ENCODE assay signal across 33 cellular contexts in genomic region chr13:53204598-53204997, GRCh38.
"Had no signal": no experiment of that assay in that cellular context is flagged by ENCODE, and none has a peak within 500 bp of the region (broad histone marks: within the 10 kb centered on the region; RNA-seq: fewer than 3 reads in every experiment).

No MANE protein-coding gene starts in this region.

- H3K27me3 ChIP-seq: brain microvascular endothelial cell had no signal

- ATAC-seq: activated naive CD4-positive, alpha-beta T cell treated with anti-CD3 and anti-CD28 coated beads, Interleukin-2, amount 50 U/mL, for 72 hours; activated naive CD8-positive, alpha-beta T cell treated with anti-CD3 and anti-CD28 coated beads, Interleukin-2, amount 50 U/mL, for 24 hours; activated T-cell treated with anti-CD3 and anti-CD28 coated beads, Interleukin-2, amount 50 U/mL, for 4 hours; activated T-cell treated with anti-CD3 and anti-CD28 coated beads, Interleukin-2, amount 50 U/mL, for 72 hours; activated T-helper 17 cell treated with anti-CD3 and anti-CD28 coated beads, Interleukin-2, amount 50 U/mL, for 72 hours; body of pancreas had no signal

- DNase-seq: activated effector memory CD4-positive, alpha-beta T cell treated with anti-CD3 and anti-CD28 coated beads, Interleukin-2, amount 50 U/mL, for 16 hours; activated effector memory CD4-positive, alpha-beta T cell treated with Interleukin-2 at 50 U/mL for 16 hours; activated gamma-delta T cell; activated gamma-delta T cell treated with Interleukin-2 at 50 U/mL for 16 hours; activated naive CD4-positive, alpha-beta T cell; activated naive CD4-positive, alpha-beta T cell treated with anti-CD3 and anti-CD28 coated beads for 36 hours; activated naive CD4-positive, alpha-beta T cell treated with anti-CD3 and anti-CD28 coated beads, Interleukin-2, amount 10 ng/mL, durations not matched to agents 7 days and 5 days; activated naive CD4-positive, alpha-beta T cell treated with anti-CD3 and anti-CD28 coated beads, Interleukin-2, amount 50 U/mL, for 16 hours; activated naive CD4-positive, alpha-beta T cell treated with Interleukin-2 at 50 U/mL for 16 hours; activated naive CD8-positive, alpha-beta T cell treated with anti-CD3 and anti-CD28 coated beads for 36 hours; activated naive CD8-positive, alpha-beta T cell treated with anti-CD3 and anti-CD28 coated beads, Interleukin-2, amount 10 ng/mL, durations not matched to agents 7 days and 5 days; activated naive CD8-positive, alpha-beta T cell treated with anti-CD3 and anti-CD28 coated beads, Interleukin-2, amount 50 U/mL, for 24 hours; activated T-cell treated with anti-CD3 and anti-CD28 coated beads, Interleukin-2, amount 50 U/mL, for 24 hours; activated T-cell treated with anti-CD3 and anti-CD28 coated beads, Interleukin-2, amount 50 U/mL, for 4 hours; activated T-cell treated with anti-CD3 and anti-CD28 coated beads, Interleukin-2, amount 50 U/mL, for 48 hours; activated T-cell treated with anti-CD3 and anti-CD28 coated beads, Interleukin-2, amount 50 U/mL, for 72 hours; adrenal gland; amniotic stem cell; amygdala; anterior cingulate cortex; aorta; body of pancreas; brain microvascular endothelial cell; caudate nucleus; central memory CD4-positive, alpha-beta T cell; cerebellar nuclear complex had no signal

- FAIRE-seq: astrocyte, bronchial epithelial cell had no signal

- H3K9me3 ChIP-seq: adrenal gland, ascending aorta, body of pancreas, breast epithelium had no signal

- H3K27ac ChIP-seq: adrenal gland, ascending aorta, body of pancreas, brain microvascular endothelial cell, breast epithelium, cardiac muscle cell had no signal

- H3K4me3 ChIP-seq: adrenal gland, ascending aorta, body of pancreas, breast epithelium, cardiac muscle cell had no signal

- H3K36me3 ChIP-seq: adrenal gland, ascending aorta, brain microvascular endothelial cell, breast epithelium, cardiac muscle cell had no signal

- H3K4me1 ChIP-seq: adrenal gland, ascending aorta, breast epithelium had no signal
